8 cellular contexts compared by ENCODE assay signal in the genomic region with DNA sequence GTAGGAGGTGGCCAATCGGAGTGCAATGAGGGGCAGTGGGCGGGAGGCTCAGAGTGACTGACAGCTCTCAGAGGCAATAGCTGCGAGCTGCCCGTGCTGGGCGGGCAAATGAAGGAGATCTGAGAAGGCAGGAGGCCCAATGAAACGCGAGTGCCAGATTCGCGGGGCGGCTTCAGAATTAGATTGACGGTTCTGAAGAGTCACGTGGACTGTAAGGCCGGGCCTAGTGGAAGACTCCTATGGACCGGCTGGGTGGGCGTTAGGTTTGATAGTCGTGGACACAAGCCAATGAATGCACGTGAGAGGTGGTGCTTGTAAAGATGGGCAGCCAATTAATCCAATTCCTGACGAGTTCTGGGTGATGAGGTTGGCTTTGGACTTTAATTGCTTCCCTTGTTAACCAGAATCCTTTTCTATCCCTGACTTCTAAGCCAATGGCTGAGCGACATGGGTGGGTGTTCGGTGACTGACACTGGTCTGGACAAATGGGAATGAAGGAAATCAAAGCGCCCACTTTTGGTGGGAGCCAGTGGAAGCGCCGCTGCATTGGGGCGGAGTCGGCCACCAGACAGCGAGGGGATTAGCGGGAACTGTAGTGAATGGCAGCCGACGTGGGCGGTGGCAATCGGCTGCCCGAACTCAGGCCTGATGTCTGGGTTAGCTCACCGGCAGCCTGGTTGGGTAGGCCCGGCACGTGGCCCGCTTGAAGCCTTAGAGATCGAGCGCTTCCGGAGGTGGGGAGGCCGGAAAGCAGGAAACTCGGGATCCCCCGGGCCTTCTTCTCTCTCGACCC.
DNase-seq lines count a peak whose midpoint lies in the region; ATAC-seq lines count a peak whose summit lies in the region.

No MANE protein-coding gene starts in this region.

- ATAC-seq in GM21360 (IDR thresholded peaks at IDR 0.05; ENCODE audit: unreplicated experiment) = peak; percentile 81

- peak; percentile 100 for DNase-seq in COLO829 (ENCODE audit: low spot score)
- peak; percentile 100 for DNase-seq in HS-5 (ENCODE audit: low read depth)
- peak; percentile 96 for DNase-seq in NK-92 (lab: John Stamatoyannopoulos, UW; ENCODE audit: unreplicated experiment)
- peak; percentile 98 for DNase-seq in activated CD8-positive, alpha-beta memory T cell treated with anti-CD3 and anti-CD28 coated beads for 24 hours
- peak; percentile 99 for DNase-seq in effector CD4-positive, alpha-beta T cell
- DNase-seq in medulla oblongata (ENCODE audit: extremely low spot score) = peak; percentile 100
- DNase-seq in stimulated activated CD4-positive, alpha-beta T cell treated with anti-CD3 and anti-CD28 coated beads, TNF-alpha, amount 100 ng/mL, for 48 hours (ENCODE audit: low read depth in 3 of 3) = peak; percentile 98 to 100 (median 98)

Comparison
In these comparisons a context has a peak if more than half of its experiments do, and no peak if none do; other contexts are left out.
1. Peak in every context shown above with its lines: DNase-seq and ATAC-seq.